Comparison of ENCODE assay signal across 11 cellular contexts in genomic region chr9:131707050-131707449, GRCh38.
DNase-seq lines count a peak whose midpoint lies in the region; ATAC-seq and TF ChIP-seq lines count a peak whose summit lies in the region.
"Had no signal": no experiment of that assay in that cellular context is flagged by ENCODE, and none has a peak within 500 bp of the region (broad histone marks: within the 10 kb centered on the region; RNA-seq: fewer than 3 reads in every experiment).

No MANE protein-coding gene starts in this region.

- no peaks in the 10 kb centered on the region for H3K9me3 Mint-ChIP-seq in central memory CD8-positive, alpha-beta T cell

- peaks cover 85% of the 10 kb centered on the region for H3K4me1 Mint-ChIP-seq in central memory CD8-positive, alpha-beta T cell

- H3K27ac ChIP-seq in ACC112 (ENCODE audit: low read depth, low read length) (peak overlapping the region; percentile 90), HUES48 (ENCODE audit: low read depth, low read length) (peak overlapping the region; percentile 51), neutrophil (peak overlapping the region; percentile 90)

- H3K27me3 Mint-ChIP-seq in central memory CD8-positive, alpha-beta T cell = no peaks in the 10 kb centered on the region

- H3K36me3 ChIP-seq in ACC112 (ENCODE audit: insufficient read depth, low read length) = no peaks in the 10 kb centered on the region
- H3K36me3 ChIP-seq in HUES48 (ENCODE audit: control insufficient read depth, insufficient read depth, low read length) = no peaks in the 10 kb centered on the region
- no peaks in the 10 kb centered on the region for H3K36me3 ChIP-seq in neutrophil

- H3K4me3 Mint-ChIP-seq in central memory CD8-positive, alpha-beta T cell = no peak overlapping the region

- H3K27me3 ChIP-seq in ACC112 (ENCODE audit: insufficient read depth, low read length) (no peaks in the 10 kb centered on the region), HUES48 (ENCODE audit: control insufficient read depth, insufficient read depth, low read length) (no peaks in the 10 kb centered on the region), neutrophil (no peaks in the 10 kb centered on the region)
- H3K27me3 ChIP-seq: MG63 had no signal

- no peak for DNase-seq in central memory CD8-positive, alpha-beta T cell (ENCODE audit: low spot score in 2 of 2)
- DNase-seq in NCI-H2196 treated with DMSO at 0.1 percent for 48 hours (lab: John Stamatoyannopoulos, UW; ENCODE audit: unreplicated experiment) = no peak
- DNase-seq in foreskin fibroblast = no peak
- DNase-seq: NCI-H510A treated with DMSO at 0.1 percent for 48 hours, SK-N-SH had no signal

- H3K4me1 ChIP-seq in ACC112 (ENCODE audit: control insufficient read depth, insufficient read depth, low read length, unreplicated experiment) (peaks cover 37% of the 10 kb centered on the region), HUES48 (ENCODE audit: control insufficient read depth, insufficient read depth, low read length) (peaks cover 67% of the 10 kb centered on the region), neutrophil (ENCODE audit: control insufficient read depth in 1 of 2, insufficient read depth in 1 of 2, low read depth in 1 of 2, low read length in 1 of 2) (peaks cover 21 to 33% of the 10 kb centered on the region in 2 experiments)

- H2AFZ ChIP-seq in ACC112 (ENCODE audit: low read length, unreplicated experiment) = no peak overlapping the region

- no peak for ATAC-seq in central memory CD8-positive, alpha-beta T cell (replicated peaks; ENCODE audit: extremely low read depth, poor library complexity, severe bottlenecking)
- ATAC-seq in GM21737 (IDR thresholded peaks at IDR 0.05; ENCODE audit: unreplicated experiment) = no peak
- ATAC-seq in GM21825 (IDR thresholded peaks at IDR 0.05; ENCODE audit: unreplicated experiment) = no peak

- H3K79me2 ChIP-seq in ACC112 (ENCODE audit: control insufficient read depth, insufficient read depth, low read length, unreplicated experiment) = peaks cover 63% of the 10 kb centered on the region

- no peak overlapping the region for H3K4me3 ChIP-seq in ACC112 (ENCODE audit: low read depth, low read length)
- no peak overlapping the region for H3K4me3 ChIP-seq in HUES48 (ENCODE audit: low read depth, low read length)
- no peak overlapping the region for H3K4me3 ChIP-seq in neutrophil (ENCODE audit: low read depth in 1 of 2, low read length in 1 of 2)
- H3K4me3 ChIP-seq in foreskin fibroblast (ENCODE audit: low read depth in 1 of 2, low read length in 2 of 2) = no peak overlapping the region
- H3K4me3 ChIP-seq: MG63 had no signal

- TF ChIP-seq CTCF in neutrophil (IDR thresholded peaks at IDR 0.05) (no peak), foreskin fibroblast (IDR thresholded peaks at IDR 0.05; ENCODE audit: low read depth, low read length) (no peak)

- no peak overlapping the region for H3K9ac ChIP-seq in HUES48 (ENCODE audit: low read depth, low read length)
- H3K9ac ChIP-seq: SK-N-SH had no signal

- H3K36me3 Mint-ChIP-seq in central memory CD8-positive, alpha-beta T cell (ENCODE audit: insufficient read depth) = peaks cover 13% of the 10 kb centered on the region

- H3K9me3 ChIP-seq in HUES48 (ENCODE audit: control insufficient read depth, insufficient read depth, low read length) = no peaks in the 10 kb centered on the region
- no peaks in the 10 kb centered on the region for H3K9me3 ChIP-seq in neutrophil
- H3K9me3 ChIP-seq: MG63, SK-N-SH had no signal

- H3K27ac Mint-ChIP-seq in central memory CD8-positive, alpha-beta T cell (ENCODE audit: low read depth) = peak overlapping the region; percentile 81
